Comparison of ENCODE assay signal across 8 cellular contexts in genomic region chr11:75668508-75669297, GRCh38. TPM values are rescaled to one million over a fixed set of nuclear protein-coding genes. Genes with fewer than 3 reads are reported as not detected.
DNase-seq lines count a peak whose midpoint lies in the region; ATAC-seq and TF ChIP-seq lines count a peak whose summit lies in the region.

Gene MAP6 (minus strand): TSS chr11:75669038. CDS start chr11:75668369, 669 bp downstream.

- H3K79me2 ChIP-seq in MM.1S (ENCODE audit: low read length), result no peaks in the 10 kb centered on the region
- H3K79me2 ChIP-seq in neural cell (replicated peaks; ENCODE audit: insufficient read depth, low read length), result peaks cover 57% of the 10 kb centered on the region

- H3K9ac ChIP-seq in MM.1S (ENCODE audit: low read length) (no peak within 1 kb of the TSS), neural cell (ENCODE audit: low read length) (peak within 1 kb of the TSS; percentile 97)

- H3K4me1 Mint-ChIP-seq in activated CD8-positive, alpha-beta T cell treated with anti-CD3 and anti-CD28 coated beads, Interleukin-2, amount 10 ng/mL, durations not matched to agents 7 days and 5 days (ENCODE audit: low read depth), result peaks cover 13% of the 10 kb centered on the region

- H3K27ac ChIP-seq in MM.1S (ENCODE audit: low read length) (no peak within 1 kb of the TSS), neural cell (ENCODE audit: low read length) (peak within 1 kb of the TSS; percentile 98)

- H3K4me3 Mint-ChIP-seq in activated CD8-positive, alpha-beta T cell treated with anti-CD3 and anti-CD28 coated beads, Interleukin-2, amount 10 ng/mL, durations not matched to agents 7 days and 5 days, result peak within 1 kb of the TSS; percentile 76

- H3K4me3 ChIP-seq in MM.1S (ENCODE audit: low read length), result peak within 1 kb of the TSS; percentile 27; the same call in 1 of the 2 replicates
- H3K4me3 ChIP-seq in foreskin fibroblast (ENCODE audit: low read depth in 1 of 2, low read length in 2 of 2), result peak within 1 kb of the TSS; percentile 43 to 46
- H3K4me3 ChIP-seq in neural cell (ENCODE audit: low read length), result peak within 1 kb of the TSS; percentile 95

- peak; percentile 48 for DNase-seq in DMS153 treated with DMSO at 0.1 percent for 48 hours (lab: John Stamatoyannopoulos, UW; ENCODE audit: unreplicated experiment)
- DNase-seq in MM.1S, result peak; percentile 12
- peak; percentile 41 for DNase-seq in activated CD8-positive, alpha-beta T cell treated with anti-CD3 and anti-CD28 coated beads, Interleukin-2, amount 10 ng/mL, durations not matched to agents 7 days and 5 days
- peak; percentile 12 to 58 for DNase-seq in foreskin fibroblast
- no peak for DNase-seq in ACHN
- DNase-seq in NCI-H1436 treated with DMSO at 0.1 percent for 48 hours (lab: John Stamatoyannopoulos, UW), result no peak

- no peaks in the 10 kb centered on the region for H3K9me3 Mint-ChIP-seq in activated CD8-positive, alpha-beta T cell treated with anti-CD3 and anti-CD28 coated beads, Interleukin-2, amount 10 ng/mL, durations not matched to agents 7 days and 5 days (ENCODE audit: insufficient read depth)

- H2AFZ ChIP-seq in MM.1S (ENCODE audit: low read length) (no peak within 1 kb of the TSS), neural cell (ENCODE audit: low read depth, low read length) (peak within 1 kb of the TSS; percentile 57)

- H3K36me3 ChIP-seq in MM.1S (replicated peaks; ENCODE audit: insufficient read depth, low read length) (no peaks in the 10 kb centered on the region), neural cell (ENCODE audit: insufficient read depth, low read length) (no peaks in the 10 kb centered on the region)

- TF ChIP-seq CTCF in MM.1S (IDR thresholded peaks at IDR 0.05; ENCODE audit: low read length) (no peak), foreskin fibroblast (IDR thresholded peaks at IDR 0.05; ENCODE audit: low read depth, low read length) (no peak), neural cell (IDR thresholded peaks at IDR 0.05; ENCODE audit: poor library complexity, severe bottlenecking) (peak; percentile 57)

- no peaks in the 10 kb centered on the region; the same call in 1 of the 2 replicates for H3K4me1 ChIP-seq in MM.1S (ENCODE audit: low read length)

- H3K36me3 Mint-ChIP-seq in activated CD8-positive, alpha-beta T cell treated with anti-CD3 and anti-CD28 coated beads, Interleukin-2, amount 10 ng/mL, durations not matched to agents 7 days and 5 days (ENCODE audit: low read depth), result no peaks in the 10 kb centered on the region

- no peaks in the 10 kb centered on the region for H3K9me3 ChIP-seq in MM.1S (replicated peaks; ENCODE audit: insufficient read depth, low read length)
- no peaks in the 10 kb centered on the region for H3K9me3 ChIP-seq in neural cell (ENCODE audit: low read length)

- ATAC-seq in activated CD8-positive, alpha-beta T cell treated with anti-CD3 and anti-CD28 coated beads, Interleukin-2, amount 10 ng/mL, durations not matched to agents 7 days and 5 days, result peak; percentile 43
- ATAC-seq in HG03045 (IDR thresholded peaks at IDR 0.05; ENCODE audit: unreplicated experiment), result no peak

- H3K4me2 ChIP-seq in MM.1S (ENCODE audit: low read depth, low read length) (peak within 1 kb of the TSS; percentile 65; the same call in 1 of the 2 replicates), neural cell (ENCODE audit: low read length) (peak within 1 kb of the TSS; percentile 81)

- no peaks in the 10 kb centered on the region for H3F3A ChIP-seq in MM.1S (ENCODE audit: insufficient read depth, low read length)
- H3F3A ChIP-seq in neural cell (ENCODE audit: insufficient read depth, low read length, poor library complexity, severe bottlenecking), result no peaks in the 10 kb centered on the region

- POLR2A ChIA-PET in activated CD8-positive, alpha-beta T cell treated with anti-CD3 and anti-CD28 coated beads, Interleukin-2, amount 10 ng/mL, durations not matched to agents 7 days and 5 days (lab: Charles Lee), result no interaction called here

- peaks cover 80% of the 10 kb centered on the region for H3K27me3 ChIP-seq in MM.1S (replicated peaks; ENCODE audit: insufficient read depth, low read length)
- H3K27me3 ChIP-seq in neural cell (ENCODE audit: insufficient read depth, low read depth, low read length), result no peaks in the 10 kb centered on the region

- no peak within 1 kb of the TSS for H3K27ac Mint-ChIP-seq in activated CD8-positive, alpha-beta T cell treated with anti-CD3 and anti-CD28 coated beads, Interleukin-2, amount 10 ng/mL, durations not matched to agents 7 days and 5 days

- H3K9me2 ChIP-seq in MM.1S (replicated peaks; ENCODE audit: insufficient read depth, low read length), result no peaks in the 10 kb centered on the region
- no peaks in the 10 kb centered on the region for H3K9me2 ChIP-seq in neural cell (ENCODE audit: insufficient read depth, low read length)

- in situ Hi-C loops in ACHN (cut with HindIII; ENCODE audit: low pct_ligation_motif_present, low pct_unique_long_range_greater_than_20kb, low sequenced_read_pairs), result no loop called here

- CTCF ChIA-PET in activated CD8-positive, alpha-beta T cell treated with anti-CD3 and anti-CD28 coated beads, Interleukin-2, amount 10 ng/mL, durations not matched to agents 7 days and 5 days (lab: Charles Lee), result no interaction called here

- TF ChIP-seq RAD21 in neural cell (conservative IDR thresholded peaks at IDR 0.05), result peak; percentile 72

- peak; percentile 54 for TF ChIP-seq EP300 in neural cell (conservative IDR thresholded peaks at IDR 0.05; ENCODE audit: poor library complexity, severe bottlenecking)

- no peaks in the 10 kb centered on the region for H4K20me1 ChIP-seq in MM.1S (ENCODE audit: insufficient read depth, low read length)
- no peaks in the 10 kb centered on the region for H4K20me1 ChIP-seq in neural cell (ENCODE audit: insufficient read depth)

- H3K27me3 Mint-ChIP-seq in activated CD8-positive, alpha-beta T cell treated with anti-CD3 and anti-CD28 coated beads, Interleukin-2, amount 10 ng/mL, durations not matched to agents 7 days and 5 days (ENCODE audit: low read depth), result peaks cover 67% of the 10 kb centered on the region

TF ChIP-seq in neural cell, 6 proteins besides CTCF, POLR2A, EP300 and RAD21:
- TF ChIP-seq TAF1 (IDR thresholded peaks at IDR 0.05; ENCODE audit: low read depth), result peak; percentile 62
- peak; percentile 68 for TF ChIP-seq SMC3 (conservative IDR thresholded peaks at IDR 0.05; ENCODE audit: poor library complexity)
- peak; percentile 52 for TF ChIP-seq REST (IDR thresholded peaks at IDR 0.05; ENCODE audit: borderline replicate concordance)
- peak; percentile 92 for TF ChIP-seq POLR2AphosphoS5 (IDR thresholded peaks at IDR 0.05)
- no peak for TF ChIP-seq EZH2 (IDR thresholded peaks at IDR 0.05; ENCODE audit: borderline replicate concordance, insufficient read depth, low read length, poor library complexity, severe bottlenecking)
TF ChIP-seq in neural cell: peak in this region for 4.

RNA-seq across cellular contexts. Expression of gene MAP6, which starts in this region (rescaled TPM):
- not detected for total RNA-seq in activated CD8-positive, alpha-beta T cell treated with anti-CD3 and anti-CD28 coated beads, Interleukin-2, amount 10 ng/mL, durations not matched to agents 7 days and 5 days
- polyA plus RNA-seq in neural cell, result 178 and 200 TPM in 2 replicates
- polyA minus RNA-seq in neural cell, result 238 and 260 TPM in 2 replicates

Comparison
In these comparisons a context has a peak if more than half of its experiments do, and no peak if none do; other contexts are left out.
1. Peak in DNase-seq and ATAC-seq in activated CD8-positive, alpha-beta T cell treated with anti-CD3 and anti-CD28 coated beads, Interleukin-2, amount 10 ng/mL, durations not matched to agents 7 days and 5 days; RNA of the gene not detected or under 1 TPM.
2. DNase-seq: peak in DMS153 treated with DMSO at 0.1 percent for 48 hours (single experiment), MM.1S (single experiment) and foreskin fibroblast (2 of 2); none in ACHN (single experiment) and NCI-H1436 treated with DMSO at 0.1 percent for 48 hours (single experiment).
3. H3K4me3 ChIP-seq: peak in every context shown above with its lines; median percentile 95 in neural cell; 44 in foreskin fibroblast; 27 in MM.1S.